Comparison of ENCODE assay signal across 9 cellular contexts in the genomic region with DNA sequence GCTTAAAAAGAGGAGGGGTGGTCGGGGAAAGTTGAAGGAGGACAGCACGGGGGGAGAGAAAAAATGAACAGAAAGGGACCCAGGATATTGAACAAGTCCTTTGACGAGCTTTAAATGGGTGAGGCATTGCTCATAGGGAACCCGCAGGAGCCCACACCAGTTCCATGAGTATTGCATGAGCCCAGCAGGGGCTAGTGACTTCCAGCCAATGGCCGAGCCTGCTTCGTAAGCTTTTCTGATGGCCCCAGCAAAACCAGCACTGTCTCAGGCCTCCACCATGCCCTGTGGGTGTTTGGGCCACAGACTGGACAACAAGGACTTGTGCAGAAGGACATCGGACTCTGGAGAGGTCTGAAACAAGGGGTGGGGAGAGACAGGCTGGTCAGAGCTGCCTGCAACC.
DNase-seq lines count a peak whose midpoint lies in the region; TF ChIP-seq lines count a peak whose summit lies in the region.
"Had no signal": no experiment of that assay in that cellular context is flagged by ENCODE, and none has a peak within 500 bp of the region (broad histone marks: within the 10 kb centered on the region; RNA-seq: fewer than 3 reads in every experiment).

No MANE protein-coding gene starts in this region.

- H3K9me3 Mint-ChIP-seq in T-helper 1 cell treated with Interleukin-12 subunit alpha and Interleukin-12 subunit beta and Interleukin-4 antibody, amounts not matched to agents 30 μg/mL and 1 μg/mL, for 36 hours, result no peaks in the 10 kb centered on the region
- no peaks in the 10 kb centered on the region for H3K9me3 Mint-ChIP-seq in activated naive CD8-positive, alpha-beta T cell treated with anti-CD3 and anti-CD28 coated beads for 36 hours

- H3K27ac ChIP-seq in layer of hippocampus (ENCODE audit: low read depth, low read length) (peak overlapping the region; percentile 67), substantia nigra (ENCODE audit: low read depth, low read length, poor library complexity, severe bottlenecking) (peak overlapping the region; percentile 61)

- no peaks in the 10 kb centered on the region for H3K27me3 ChIP-seq in layer of hippocampus (ENCODE audit: control insufficient read depth, insufficient read depth, low read length)

- TF ChIP-seq CTCF in GM10266 (IDR thresholded peaks at IDR 0.05; ENCODE audit: control insufficient read depth, insufficient read depth, low read depth, missing control alignments), result no peak

- DNase-seq in T-helper 1 cell (no peak), substantia nigra (lab: John Stamatoyannopoulos, UW) (peak in 15 of 49 donors; percentile 10 to 65 (median 29)), GM10266 (ENCODE audit: extremely low spot score) (no peak), COLO829 (ENCODE audit: low spot score) (no peak), amniotic stem cell (lab: John Stamatoyannopoulos, UW) (no peak)
- no peak for DNase-seq in activated naive CD8-positive, alpha-beta T cell treated with anti-CD3 and anti-CD28 coated beads for 36 hours
- DNase-seq: 8988T had no signal

- peak overlapping the region; percentile 76 for H3K27ac Mint-ChIP-seq in T-helper 1 cell treated with Interleukin-12 subunit alpha and Interleukin-12 subunit beta and Interleukin-4 antibody, amounts not matched to agents 30 μg/mL and 1 μg/mL, for 36 hours
- H3K27ac Mint-ChIP-seq in activated naive CD8-positive, alpha-beta T cell treated with anti-CD3 and anti-CD28 coated beads for 36 hours, result peak overlapping the region; percentile 95

- no peaks in the 10 kb centered on the region for H3K36me3 Mint-ChIP-seq in T-helper 1 cell treated with Interleukin-12 subunit alpha and Interleukin-12 subunit beta and Interleukin-4 antibody, amounts not matched to agents 30 μg/mL and 1 μg/mL, for 36 hours (ENCODE audit: low read depth)
- H3K36me3 Mint-ChIP-seq in activated naive CD8-positive, alpha-beta T cell treated with anti-CD3 and anti-CD28 coated beads for 36 hours, result no peaks in the 10 kb centered on the region

- no peaks in the 10 kb centered on the region for H3K27me3 Mint-ChIP-seq in T-helper 1 cell treated with Interleukin-12 subunit alpha and Interleukin-12 subunit beta and Interleukin-4 antibody, amounts not matched to agents 30 μg/mL and 1 μg/mL, for 36 hours (ENCODE audit: low read depth)
- H3K27me3 Mint-ChIP-seq in activated naive CD8-positive, alpha-beta T cell treated with anti-CD3 and anti-CD28 coated beads for 36 hours, result no peaks in the 10 kb centered on the region

- peaks cover 43% of the 10 kb centered on the region for H3K4me1 Mint-ChIP-seq in T-helper 1 cell treated with Interleukin-12 subunit alpha and Interleukin-12 subunit beta and Interleukin-4 antibody, amounts not matched to agents 30 μg/mL and 1 μg/mL, for 36 hours (ENCODE audit: low read depth)
- H3K4me1 Mint-ChIP-seq in activated naive CD8-positive, alpha-beta T cell treated with anti-CD3 and anti-CD28 coated beads for 36 hours, result peaks cover 51% of the 10 kb centered on the region

- H3K4me3 Mint-ChIP-seq in T-helper 1 cell treated with Interleukin-12 subunit alpha and Interleukin-12 subunit beta and Interleukin-4 antibody, amounts not matched to agents 30 μg/mL and 1 μg/mL, for 36 hours, result peak overlapping the region; percentile 41
- peak overlapping the region; percentile 60 for H3K4me3 Mint-ChIP-seq in activated naive CD8-positive, alpha-beta T cell treated with anti-CD3 and anti-CD28 coated beads for 36 hours
